26 cellular contexts compared by ENCODE assay signal in genomic region chr5:124468671-124469411, GRCh38.
"Had no signal": no experiment of that assay in that cellular context is flagged by ENCODE, and none has a peak within 500 bp of the region (broad histone marks: within the 10 kb centered on the region; RNA-seq: fewer than 3 reads in every experiment).

No MANE protein-coding gene starts in this region.

- H3K27me3 ChIP-seq: pancreas, testis, transverse colon had no signal

- H3K4me3 ChIP-seq: pancreas, prostate gland, skin epidermis, testis, transverse colon had no signal

- H3K36me3 ChIP-seq: pancreas, prostate gland, transverse colon had no signal

- H3K9me3 Mint-ChIP-seq: activated B cell treated with CpG ODN at 0.5 μM for 24 hours; activated T-helper 2 cell treated with anti-CD3 and anti-CD28 coated beads, Interferon-gamma antibody, Interleukin-2, Interleukin-4, amounts not matched to agents 10 μg/mL and 5 μg/mL and 100 μg/mL, durations not matched to agents 14 hours and 24 hours and 36 hours; central memory CD8-positive, alpha-beta T cell; dendritic cell treated with granulocyte-macrophage colony-stimulating factor and Interleukin-4, amounts not matched to agents 40 ng/mL and 50 ng/mL, for 4 days had no signal

- H3K9me3 ChIP-seq: pancreas, prostate gland, testis, transverse colon had no signal

- H3K4me3 Mint-ChIP-seq: activated B cell treated with CpG ODN at 0.5 μM for 24 hours; activated CD8-positive, alpha-beta memory T cell treated with anti-CD3 and anti-CD28 coated beads, Interleukin-2, amount 10 ng/mL, durations not matched to agents 7 days and 5 days; activated CD8-positive, alpha-beta T cell treated with anti-CD3 and anti-CD28 coated beads, Interleukin-2, amount 10 ng/mL, durations not matched to agents 7 days and 5 days; activated naive CD8-positive, alpha-beta T cell; central memory CD8-positive, alpha-beta T cell; dendritic cell treated with granulocyte-macrophage colony-stimulating factor and Interleukin-4, amounts not matched to agents 40 ng/mL and 50 ng/mL, for 4 days; nephron progenitor cell had no signal

- ATAC-seq: activated CD8-positive, alpha-beta memory T cell treated with anti-CD3 and anti-CD28 coated beads, Interleukin-2, amount 10 ng/mL, durations not matched to agents 7 days and 5 days; activated CD8-positive, alpha-beta T cell treated with anti-CD3 and anti-CD28 coated beads, Interleukin-2, amount 10 ng/mL, durations not matched to agents 7 days and 5 days; left cardiac atrium; left ventricle myocardium superior; pancreas; sciatic nerve; stimulated activated naive CD8-positive, alpha-beta T cell treated with anti-CD3 and anti-CD28 coated beads, Interleukin-15, Interleukin-2, amounts not matched to agents 100 U/mL and 50 U/mL, for 24 hours had no signal

- DNase-seq: activated B cell treated with CpG ODN at 0.5 μM for 24 hours; activated CD8-positive, alpha-beta memory T cell treated with anti-CD3 and anti-CD28 coated beads, Interleukin-2, amount 10 ng/mL, durations not matched to agents 7 days and 5 days; activated CD8-positive, alpha-beta T cell treated with anti-CD3 and anti-CD28 coated beads, Interleukin-2, amount 10 ng/mL, durations not matched to agents 7 days and 5 days; activated naive CD4-positive, alpha-beta T cell; activated T-cell treated with anti-CD3 and anti-CD28 coated beads, Interleukin-2, amount 50 U/mL, for 48 hours; anterior cingulate cortex; glutamatergic neuron; left cardiac atrium; left ventricle myocardium superior; nephron progenitor cell; pancreas; retina; stimulated activated CD4-positive, alpha-beta T cell treated with anti-CD3 and anti-CD28 coated beads, Interleukin-12 subunit alpha, Interleukin-12 subunit beta, amount 100 ng/mL, for 4 hours; stimulated activated CD4-positive, alpha-beta T cell treated with anti-CD3 and anti-CD28 coated beads, Interleukin-4, amount 100 ng/mL, for 1 hour; stimulated activated naive CD8-positive, alpha-beta T cell treated with anti-CD3 and anti-CD28 coated beads, Interleukin-15, Interleukin-2, amounts not matched to agents 100 U/mL and 50 U/mL, for 24 hours; T-helper 2 cell; testis; transverse colon had no signal

- H3K27ac ChIP-seq: epithelial cell of prostate, pancreas, prostate gland, skin epidermis, testis, transverse colon had no signal

- H3K36me3 Mint-ChIP-seq: activated CD8-positive, alpha-beta memory T cell treated with anti-CD3 and anti-CD28 coated beads, Interleukin-2, amount 10 ng/mL, durations not matched to agents 7 days and 5 days; activated naive CD8-positive, alpha-beta T cell had no signal

- H3K4me1 Mint-ChIP-seq: activated B cell treated with CpG ODN at 0.5 μM for 24 hours; activated CD8-positive, alpha-beta memory T cell treated with anti-CD3 and anti-CD28 coated beads, Interleukin-2, amount 10 ng/mL, durations not matched to agents 7 days and 5 days; central memory CD8-positive, alpha-beta T cell had no signal

- H3K4me1 ChIP-seq: prostate gland, testis, transverse colon had no signal

- H3K27ac Mint-ChIP-seq: activated B cell treated with CpG ODN at 0.5 μM for 24 hours; activated CD8-positive, alpha-beta memory T cell treated with anti-CD3 and anti-CD28 coated beads, Interleukin-2, amount 10 ng/mL, durations not matched to agents 7 days and 5 days; activated CD8-positive, alpha-beta T cell treated with anti-CD3 and anti-CD28 coated beads, Interleukin-2, amount 10 ng/mL, durations not matched to agents 7 days and 5 days; activated naive CD8-positive, alpha-beta T cell; activated T-helper 2 cell treated with anti-CD3 and anti-CD28 coated beads, Interferon-gamma antibody, Interleukin-2, Interleukin-4, amounts not matched to agents 10 μg/mL and 5 μg/mL and 100 μg/mL, durations not matched to agents 14 hours and 24 hours and 36 hours; dendritic cell treated with granulocyte-macrophage colony-stimulating factor and Interleukin-4, amounts not matched to agents 40 ng/mL and 50 ng/mL, for 4 days; nephron progenitor cell had no signal

- H3K27me3 Mint-ChIP-seq: activated B cell treated with CpG ODN at 0.5 μM for 24 hours; activated CD8-positive, alpha-beta memory T cell treated with anti-CD3 and anti-CD28 coated beads, Interleukin-2, amount 10 ng/mL, durations not matched to agents 7 days and 5 days; activated naive CD8-positive, alpha-beta T cell; central memory CD8-positive, alpha-beta T cell; dendritic cell treated with granulocyte-macrophage colony-stimulating factor and Interleukin-4, amounts not matched to agents 40 ng/mL and 50 ng/mL, for 4 days had no signal
